In genomic region chr1:118143828-118144227, GRCh38 we compare ENCODE assay signal across 21 cellular contexts. TPM values are rescaled to one million over a fixed set of nuclear protein-coding genes. Genes with fewer than 3 reads are reported as not detected.
DNase-seq lines count a peak whose midpoint lies in the region; ATAC-seq and TF ChIP-seq lines count a peak whose summit lies in the region.
"Had no signal": no experiment of that assay in that cellular context is flagged by ENCODE, and none has a peak within 500 bp of the region (broad histone marks: within the 10 kb centered on the region; RNA-seq: fewer than 3 reads in every experiment).

No MANE protein-coding gene starts in this region.

- no peak overlapping the region for H4K5ac ChIP-seq in IMR-90 (ENCODE audit: low read depth, low read length)

- no peak for TF ChIP-seq RAD21 in IMR-90 (IDR thresholded peaks at IDR 0.05; ENCODE audit: low read length)

- TF ChIP-seq CTCF in IMR-90 (conservative IDR thresholded peaks at IDR 0.05; ENCODE audit: low read depth, low read length) (no peak), choroid plexus epithelial cell (conservative IDR thresholded peaks at IDR 0.05; ENCODE audit: low read depth, low read length) (no peak), osteocyte (IDR thresholded peaks at IDR 0.05) (no peak)

- no peaks in the 10 kb centered on the region for H3K79me1 ChIP-seq in IMR-90 (ENCODE audit: low read depth in 1 of 2, low read length in 2 of 2)

- H4K91ac ChIP-seq in IMR-90 (ENCODE audit: insufficient read depth, low read depth, low read length), result no peak overlapping the region; the same call in 1 of the 2 replicates

- in situ Hi-C loops in IMR-90 (cut with MboI; ENCODE audit: low sequenced_read_pairs), result no loop called here

- H3K9me3 Mint-ChIP-seq in osteocyte (ENCODE audit: unreplicated experiment) (peaks cover 4% of the 10 kb centered on the region), immature natural killer cell (peaks cover 0 to 5% (median 1%) of the 10 kb centered on the region in 6 donors)

- no peak overlapping the region for H3K14ac ChIP-seq in IMR-90 (replicated peaks; ENCODE audit: low read depth, low read length)

- H3K56ac ChIP-seq in IMR-90 (ENCODE audit: extremely low read depth, insufficient read depth, low read length), result no peak overlapping the region

- POLR2A ChIA-PET in IMR-90 (lab: Charles Lee; ENCODE audit: unreplicated experiment), result no interaction called here

- H2AK9ac ChIP-seq in IMR-90 (replicated peaks; ENCODE audit: low read depth, low read length, poor library complexity), result no peak overlapping the region

- no peaks in the 10 kb centered on the region for H3K36me3 ChIP-seq in IMR-90 (ENCODE audit: control insufficient read depth, insufficient read depth, low read length)

- H3K27me3 ChIP-seq in IMR-90 (ENCODE audit: control insufficient read depth, insufficient read depth, low read length), result no peaks in the 10 kb centered on the region

- no peak overlapping the region for H4K8ac ChIP-seq in IMR-90 (ENCODE audit: low read depth in 2 of 2, low read length in 2 of 2)

- H3K4me1 Mint-ChIP-seq in osteocyte (ENCODE audit: unreplicated experiment), result peaks cover 39% of the 10 kb centered on the region
- H3K4me1 Mint-ChIP-seq in immature natural killer cell, result no peaks in the 10 kb centered on the region

- no peak for ATAC-seq in IMR-90 (ENCODE audit: low read depth)
- ATAC-seq: GM12878, HCT116 had no signal

- H3K27me3 Mint-ChIP-seq in osteocyte (ENCODE audit: unreplicated experiment) (no peaks in the 10 kb centered on the region), immature natural killer cell (ENCODE audit: low read depth in 3 of 3) (peaks cover 0 to 1% (median 0%) of the 10 kb centered on the region in 3 donors)

- H3K4me1 ChIP-seq in IMR-90 (ENCODE audit: control insufficient read depth, insufficient read depth, low read length), result peaks cover 9% of the 10 kb centered on the region

- peak overlapping the region; percentile 79 for H3K27ac Mint-ChIP-seq in osteocyte (ENCODE audit: unreplicated experiment)
- H3K27ac Mint-ChIP-seq in immature natural killer cell, result no peak overlapping the region

- no peak overlapping the region for H2BK5ac ChIP-seq in IMR-90 (ENCODE audit: low read depth, low read length, poor library complexity, severe bottlenecking)

- H3K23ac ChIP-seq in IMR-90 (ENCODE audit: low read depth, low read length), result no peak overlapping the region

- H3K18ac ChIP-seq in IMR-90 (ENCODE audit: low read depth, low read length), result no peak overlapping the region

- dilution Hi-C loops in IMR-90 (cut with HindIII; ENCODE audit: low sequenced_read_pairs, unreplicated experiment), result no loop called here

- no peak overlapping the region for H2AK5ac ChIP-seq in IMR-90 (ENCODE audit: low read depth, low read length)

- no TSS peak for BruUV-seq in IMR-90 (replicated peaks; lab: Mats Ljungman, UMichigan)

- no peak for TF ChIP-seq POLR2A in IMR-90 (IDR thresholded peaks at IDR 0.05; ENCODE audit: low read depth, low read length)

- no CpG with 5 or more reads among the region's 2 CpGs for WGBS in IMR-90 (ENCODE audit: extremely low coverage in 2 of 2, insufficient read length in 1 of 2), 2 experiments

- no peaks in the 10 kb centered on the region for H3K9me3 ChIP-seq in IMR-90 (ENCODE audit: control insufficient read depth, insufficient read depth, low read length)

- H3K4me3 Mint-ChIP-seq in osteocyte (ENCODE audit: unreplicated experiment) (no peak overlapping the region), immature natural killer cell (no peak overlapping the region)

- peaks cover 4% of the 10 kb centered on the region for H3K9me1 ChIP-seq in IMR-90 (ENCODE audit: insufficient read depth, low read length)

- H3K4me3 ChIP-seq in IMR-90 (ENCODE audit: insufficient read depth, low read depth, low read length) (no peak overlapping the region), choroid plexus epithelial cell (ENCODE audit: low read depth, low read length) (no peak overlapping the region)
- H3K4me3 ChIP-seq: GM12878, PC-9 had no signal

- no peak overlapping the region; the same call in 1 of the 2 replicates for H3K4ac ChIP-seq in IMR-90 (ENCODE audit: low read depth, low read length)

- no peak overlapping the region for H3K4me2 ChIP-seq in IMR-90 (ENCODE audit: low read depth, low read length)
- H3K4me2 ChIP-seq: PC-9 had no signal

- H4K20me1 ChIP-seq in IMR-90 (ENCODE audit: insufficient read depth, low read length), result no peaks in the 10 kb centered on the region

- H3K36me3 Mint-ChIP-seq in osteocyte (ENCODE audit: unreplicated experiment) (no peaks in the 10 kb centered on the region), immature natural killer cell (no peaks in the 10 kb centered on the region)

- no peak overlapping the region for H3K27ac ChIP-seq in IMR-90 (ENCODE audit: insufficient read depth, low read length)
- H3K27ac ChIP-seq: C4-2B, PC-9 had no signal

- CTCF ChIA-PET in IMR-90 (lab: Yijun Ruan, JAX), result no interaction called here

- no peak overlapping the region for H2BK120ac ChIP-seq in IMR-90 (ENCODE audit: low read depth, low read length)

- H2BK15ac ChIP-seq in IMR-90 (ENCODE audit: low read depth, low read length), result no peak overlapping the region

- intact Hi-C loops in IMR-90 (cut with micrococcal nuclease), result no loop called here

- no peak overlapping the region for H3K9ac ChIP-seq in IMR-90 (ENCODE audit: low read depth, low read length)

- peak overlapping the region; percentile 3; the same call in 1 of the 2 replicates for H2BK20ac ChIP-seq in IMR-90 (ENCODE audit: low read depth, low read length)

- H2AFZ ChIP-seq in IMR-90 (replicated peaks; ENCODE audit: low read length, poor library complexity), result no peak overlapping the region
- H2AFZ ChIP-seq: PC-9 had no signal

- DNase-seq in Daoy (ENCODE audit: low read depth) (peak; percentile 89), IMR-90 (no peak), choroid plexus epithelial cell (ENCODE audit: low read depth) (peak; percentile 14), osteocyte (ENCODE audit: extremely low spot score, unreplicated experiment) (no peak), amygdala (lab: John Stamatoyannopoulos, UW) (no peak), immature natural killer cell (no peak), NCI-H1105 treated with DMSO at 0.1 percent for 48 hours (lab: John Stamatoyannopoulos, UW) (no peak), GM19238 (ENCODE audit: insufficient read length, low spot score) (no peak)
- DNase-seq: COR-L47; DMS153; NCI-H1048; NCI-H1694; NCI-H2107; NCI-H345; NCI-H69; NK-92 treated with Interleukin-12 subunit alpha and Interleukin-12 subunit beta, amount 100 ng/mL, for 24 hours had no signal

TF ChIP-seq in IMR-90, 13 proteins besides CTCF, POLR2A, EP300 and RAD21:
- TF ChIP-seq CEBPB (IDR thresholded peaks at IDR 0.05; ENCODE audit: low read depth, low read length) (no peak), SMC3 (IDR thresholded peaks at IDR 0.05; ENCODE audit: low read depth, low read length) (no peak), NFE2L2 (IDR thresholded peaks at IDR 0.05; ENCODE audit: low read depth, low read length) (no peak), MAFK (IDR thresholded peaks at IDR 0.05; ENCODE audit: low read depth, low read length) (no peak), MXI1 (IDR thresholded peaks at IDR 0.05; ENCODE audit: borderline replicate concordance, low read depth, low read length) (no peak)

RNA-seq across cellular contexts. Expression of gene SPAG17, which starts 41.2 kb away (rescaled TPM):
- not detected in 2 replicates for total RNA-seq in Daoy (2014; rRNA removed; shearing (Covaris generic))
- under 0.01 TPM in 1 of 2 replicates, not detected in the other for total RNA-seq in IMR-90 (2012; rRNA removed)
- 0.10 TPM in 1 of 2 replicates, not detected in the other for polyA plus RNA-seq in IMR-90 (2012; rRNA removed)
- polyA plus RNA-seq in IMR-90 (2012; cell fraction: cytosol; rRNA removed), result not detected in 2 replicates
- 0.01 TPM in 1 of 2 replicates, not detected in the other for polyA plus RNA-seq in IMR-90 (2012; cell fraction: nucleus; rRNA removed; ENCODE audit: low replicate concordance)
- total RNA-seq in osteocyte, result not detected in 2 replicates
- polyA plus RNA-seq in immature natural killer cell, result not detected
- total RNA-seq: GM12878, HT1080, PC-9 had no signal

Comparison
In these comparisons a context has a peak if more than half of its experiments do, and no peak if none do; other contexts are left out.
1. DNase-seq: peak in Daoy (single experiment) and choroid plexus epithelial cell (single experiment); none in IMR-90 (single experiment), osteocyte (single experiment), amygdala (0 of 56), immature natural killer cell (0 of 3), NCI-H1105 treated with DMSO at 0.1 percent for 48 hours (single experiment) and GM19238 (single experiment).